ENCODE assay signal across 28 cellular contexts in the genomic region with DNA sequence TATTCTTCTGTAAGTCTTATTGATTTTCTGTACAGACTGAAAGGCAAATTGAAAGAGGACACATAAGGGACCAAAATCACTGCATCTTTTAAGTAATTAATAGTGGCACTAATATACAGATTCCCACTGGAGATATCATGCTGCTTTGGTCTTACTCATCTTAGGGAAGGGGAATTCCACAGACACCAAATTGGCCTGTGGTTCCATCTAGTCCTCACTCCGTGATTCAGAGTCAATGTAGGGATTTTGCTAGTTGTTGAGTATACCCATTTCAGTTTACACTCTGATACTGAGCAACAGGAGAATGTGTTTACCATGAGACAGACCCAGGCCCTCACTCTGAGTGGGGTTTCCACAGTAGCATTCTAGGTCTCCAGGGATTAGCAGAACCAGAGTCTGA. TPM values are rescaled to one million over a fixed set of nuclear protein-coding genes. Genes with fewer than 3 reads are reported as not detected.
DNase-seq lines count a peak whose midpoint lies in the region; ATAC-seq and TF ChIP-seq lines count a peak whose summit lies in the region.
"Had no signal": no experiment of that assay in that cellular context is flagged by ENCODE, and none has a peak within 500 bp of the region (broad histone marks: within the 10 kb centered on the region; RNA-seq: fewer than 3 reads in every experiment).

No MANE protein-coding gene starts in this region.

- no peak overlapping the region for H3K27ac Mint-ChIP-seq in stimulated activated naive CD8-positive, alpha-beta T cell treated with anti-CD3 and anti-CD28 coated beads, Interleukin-15, amount 100 ng/mL, for 72 hours
- H3K27ac Mint-ChIP-seq: activated CD8-positive, alpha-beta memory T cell treated with anti-CD3 and anti-CD28 coated beads, Interleukin-2, amount 10 ng/mL, durations not matched to agents 7 days and 5 days; activated naive CD4-positive, alpha-beta T cell treated with anti-CD3 and anti-CD28 coated beads, Interleukin-2, amount 50 U/mL, for 24 hours; endodermal cell; naive thymus-derived CD8-positive, alpha-beta T cell had no signal

- H3K4me3 Mint-ChIP-seq in stimulated activated naive CD8-positive, alpha-beta T cell treated with anti-CD3 and anti-CD28 coated beads, Interleukin-15, amount 100 ng/mL, for 72 hours, result no peak overlapping the region
- H3K4me3 Mint-ChIP-seq: activated CD8-positive, alpha-beta memory T cell treated with anti-CD3 and anti-CD28 coated beads, Interleukin-2, amount 10 ng/mL, durations not matched to agents 7 days and 5 days; activated naive CD4-positive, alpha-beta T cell treated with anti-CD3 and anti-CD28 coated beads, Interleukin-2, amount 50 U/mL, for 24 hours; endodermal cell; naive thymus-derived CD8-positive, alpha-beta T cell had no signal

- H3K27ac ChIP-seq in body of pancreas, result no peak overlapping the region
- no peak overlapping the region for H3K27ac ChIP-seq in left ventricle myocardium inferior (replicated peaks)
- H3K27ac ChIP-seq: A549, BLaER1, breast epithelium, heart left ventricle, transverse colon had no signal

- no peak for DNase-seq in stimulated activated naive CD8-positive, alpha-beta T cell treated with anti-CD3 and anti-CD28 coated beads, Interleukin-15, amount 100 ng/mL, for 72 hours
- DNase-seq in stimulated activated naive CD8-positive, alpha-beta T cell treated with anti-CD3 and anti-CD28 coated beads, Interleukin-15, Interleukin-2, amounts not matched to agents 100 U/mL and 50 U/mL, for 24 hours, result no peak
- peak; percentile 25 for DNase-seq in adipocyte (ENCODE audit: low read depth)
- DNase-seq in fibroblast of villous mesenchyme (ENCODE audit: low read depth), result peak; percentile 2
- no peak for DNase-seq in RKO (ENCODE audit: low spot score)
- no peak for DNase-seq in body of pancreas
- no peak for DNase-seq in left ventricle myocardium inferior
- DNase-seq: activated CD4-positive, alpha-beta T cell treated with anti-CD3 and anti-CD28 coated beads for 4 hours; activated CD8-positive, alpha-beta memory T cell treated with anti-CD3 and anti-CD28 coated beads, Interleukin-2, amount 10 ng/mL, durations not matched to agents 7 days and 5 days; Caco-2; cortex of kidney; endodermal cell; heart left ventricle; Kasumi-1; naive thymus-derived CD8-positive, alpha-beta T cell; NCI-H1092 treated with DMSO at 0.1 percent for 48 hours; NCI-H2029 treated with DMSO at 0.1 percent for 48 hours; NCI-H345; NCI-H82; OCI-M1; SHP77; stimulated activated CD4-positive, alpha-beta T cell treated with anti-CD3 and anti-CD28 coated beads, Interleukin-12 subunit alpha, Interleukin-12 subunit beta, amount 100 ng/mL, for 4 hours; transverse colon had no signal

- no peaks in the 10 kb centered on the region for H3K27me3 ChIP-seq in adipocyte (replicated peaks; ENCODE audit: control insufficient read depth, insufficient read depth, low read length)
- no peaks in the 10 kb centered on the region for H3K27me3 ChIP-seq in body of pancreas
- no peaks in the 10 kb centered on the region for H3K27me3 ChIP-seq in left ventricle myocardium inferior (ENCODE audit: low read depth)
- H3K27me3 ChIP-seq: BLaER1, breast epithelium, heart left ventricle, transverse colon had no signal

- H3K4me3 ChIP-seq in adipocyte (ENCODE audit: low read length) (no peak overlapping the region), fibroblast of villous mesenchyme (ENCODE audit: low read depth, low read length) (no peak overlapping the region), body of pancreas (no peak overlapping the region), left ventricle myocardium inferior (no peak overlapping the region)
- H3K4me3 ChIP-seq: A549, BLaER1, breast epithelium, heart left ventricle, transverse colon had no signal

- peaks cover 9% of the 10 kb centered on the region for H3K4me1 Mint-ChIP-seq in stimulated activated naive CD8-positive, alpha-beta T cell treated with anti-CD3 and anti-CD28 coated beads, Interleukin-15, amount 100 ng/mL, for 72 hours
- H3K4me1 Mint-ChIP-seq: activated CD8-positive, alpha-beta memory T cell treated with anti-CD3 and anti-CD28 coated beads, Interleukin-2, amount 10 ng/mL, durations not matched to agents 7 days and 5 days; activated naive CD4-positive, alpha-beta T cell treated with anti-CD3 and anti-CD28 coated beads, Interleukin-2, amount 50 U/mL, for 24 hours had no signal

- no peak for TF ChIP-seq POLR2A in body of pancreas (IDR thresholded peaks at IDR 0.05)

- H3K9me3 ChIP-seq in adipocyte (ENCODE audit: control insufficient read depth, low read length) (no peaks in the 10 kb centered on the region), body of pancreas (no peaks in the 10 kb centered on the region), left ventricle myocardium inferior (replicated peaks) (no peaks in the 10 kb centered on the region)
- H3K9me3 ChIP-seq: A549, BLaER1, breast epithelium, Caco-2, heart left ventricle, transverse colon had no signal

- TF ChIP-seq CTCF in fibroblast of villous mesenchyme (IDR thresholded peaks at IDR 0.05; ENCODE audit: insufficient read depth, low read depth, low read length) (no peak), body of pancreas (IDR thresholded peaks at IDR 0.05) (no peak), left ventricle myocardium inferior (IDR thresholded peaks at IDR 0.05; ENCODE audit: borderline replicate concordance) (no peak)

- H3K27me3 Mint-ChIP-seq in stimulated activated naive CD8-positive, alpha-beta T cell treated with anti-CD3 and anti-CD28 coated beads, Interleukin-15, amount 100 ng/mL, for 72 hours, result no peaks in the 10 kb centered on the region
- H3K27me3 Mint-ChIP-seq: activated CD8-positive, alpha-beta memory T cell treated with anti-CD3 and anti-CD28 coated beads, Interleukin-2, amount 10 ng/mL, durations not matched to agents 7 days and 5 days; activated naive CD4-positive, alpha-beta T cell treated with anti-CD3 and anti-CD28 coated beads, Interleukin-2, amount 50 U/mL, for 24 hours; naive thymus-derived CD8-positive, alpha-beta T cell had no signal

- no peak overlapping the region for H3K9ac ChIP-seq in adipocyte (ENCODE audit: low read length)
- H3K9ac ChIP-seq: BLaER1 had no signal

- 88 to 90% methylated on average over 1 of the region's 1 CpG for WGBS in body of pancreas, 2 donors

- H3K36me3 ChIP-seq in adipocyte (ENCODE audit: control insufficient read depth, insufficient read depth, low read length, severe bottlenecking) (no peaks in the 10 kb centered on the region), body of pancreas (replicated peaks in 1 of 2; ENCODE audit: insufficient read depth in 1 of 2, low read depth in 2 of 2) (no peaks in the 10 kb centered on the region), left ventricle myocardium inferior (no peaks in the 10 kb centered on the region)
- H3K36me3 ChIP-seq: BLaER1, breast epithelium, heart left ventricle, transverse colon had no signal

- peak; percentile 59 for ATAC-seq in stimulated activated naive CD8-positive, alpha-beta T cell treated with anti-CD3 and anti-CD28 coated beads, Interleukin-15, amount 100 ng/mL, for 72 hours
- no peak for ATAC-seq in stimulated activated naive CD8-positive, alpha-beta T cell treated with anti-CD3 and anti-CD28 coated beads, Interleukin-15, Interleukin-2, amounts not matched to agents 100 U/mL and 50 U/mL, for 24 hours
- ATAC-seq in body of pancreas, result no peak
- no peak for ATAC-seq in GM18873 (IDR thresholded peaks at IDR 0.05; ENCODE audit: low FRiP score, unreplicated experiment)
- ATAC-seq: A549; activated CD8-positive, alpha-beta memory T cell treated with anti-CD3 and anti-CD28 coated beads, Interleukin-2, amount 10 ng/mL, durations not matched to agents 7 days and 5 days; heart left ventricle; naive thymus-derived CD8-positive, alpha-beta T cell had no signal

- H3K4me1 ChIP-seq in adipocyte (ENCODE audit: control insufficient read depth, insufficient read depth, low read length), result peaks cover 2% of the 10 kb centered on the region
- no peaks in the 10 kb centered on the region for H3K4me1 ChIP-seq in body of pancreas
- no peaks in the 10 kb centered on the region for H3K4me1 ChIP-seq in left ventricle myocardium inferior
- H3K4me1 ChIP-seq: BLaER1, breast epithelium, Caco-2, heart left ventricle, transverse colon had no signal

- intact Hi-C loops in body of pancreas (cut with DNase I), result no loop called here
- intact Hi-C loops in left ventricle myocardium inferior (cut with micrococcal nuclease), result no loop called here

- H3K9me3 Mint-ChIP-seq in stimulated activated naive CD8-positive, alpha-beta T cell treated with anti-CD3 and anti-CD28 coated beads, Interleukin-15, amount 100 ng/mL, for 72 hours, result no peaks in the 10 kb centered on the region
- H3K9me3 Mint-ChIP-seq: activated naive CD4-positive, alpha-beta T cell treated with anti-CD3 and anti-CD28 coated beads, Interleukin-2, amount 50 U/mL, for 24 hours had no signal

RNA-seq across cellular contexts. Expression of gene AGA, which starts 47.6 kb away (rescaled TPM):
- total RNA-seq in fibroblast of villous mesenchyme (26.3 and 65.7 TPM in 2 replicates), body of pancreas (10 to 100 TPM; 10.4 to 15.2 TPM), left ventricle myocardium inferior (6.4 TPM)

Comparison
In these comparisons a context has a peak if more than half of its experiments do, and no peak if none do; other contexts are left out.
1. DNase-seq: peak in adipocyte (single experiment) and fibroblast of villous mesenchyme (single experiment); none in stimulated activated naive CD8-positive, alpha-beta T cell treated with anti-CD3 and anti-CD28 coated beads, Interleukin-15, amount 100 ng/mL, for 72 hours (0 of 2), stimulated activated naive CD8-positive, alpha-beta T cell treated with anti-CD3 and anti-CD28 coated beads, Interleukin-15, Interleukin-2, amounts not matched to agents 100 U/mL and 50 U/mL, for 24 hours (single experiment), RKO (single experiment), body of pancreas (0 of 4) and left ventricle myocardium inferior (single experiment).